Comparison of ENCODE assay signal across 19 cellular contexts in genomic region chrX:1126738-1127137, GRCh38.
"Had no signal": no experiment of that assay in that cellular context is flagged by ENCODE, and none has a peak within 500 bp of the region (broad histone marks: within the 10 kb centered on the region; RNA-seq: fewer than 3 reads in every experiment).

No MANE protein-coding gene starts in this region.

- H3K36me3 ChIP-seq: colonic mucosa, heart left ventricle, neutrophil, ovary, prostate gland, right lobe of liver, tibial nerve had no signal

- H3K4me1 Mint-ChIP-seq: naive thymus-derived CD4-positive, alpha-beta T cell; stimulated activated naive CD8-positive, alpha-beta T cell treated with anti-CD3 and anti-CD28 coated beads, Interleukin-15, amount 100 ng/mL, for 72 hours had no signal

- H3K4me1 ChIP-seq: colonic mucosa, heart left ventricle, prostate gland, right lobe of liver, testis had no signal

- H3K9me3 ChIP-seq: colonic mucosa, neutrophil, ovary, prostate gland, right lobe of liver, testis had no signal

- H3K27ac Mint-ChIP-seq: naive thymus-derived CD4-positive, alpha-beta T cell; nephron progenitor cell; stimulated activated naive B cell treated with anti-CD40 and anti-IgM and Interleukin-4, amounts not matched to agents 10 μg/mL and 1 μg/mL and 100 μg/mL, for 72 hours; stimulated activated naive CD8-positive, alpha-beta T cell treated with anti-CD3 and anti-CD28 coated beads, Interleukin-15, amount 100 ng/mL, for 72 hours had no signal

- H3K36me3 Mint-ChIP-seq: naive thymus-derived CD4-positive, alpha-beta T cell; stimulated activated naive B cell treated with anti-CD40 and anti-IgM and Interleukin-4, amounts not matched to agents 10 μg/mL and 1 μg/mL and 100 μg/mL, for 72 hours had no signal

- ATAC-seq: heart left ventricle; naive thymus-derived CD4-positive, alpha-beta T cell; right lobe of liver; stimulated activated naive B cell treated with anti-CD40 and anti-IgM and Interleukin-4, amounts not matched to agents 10 μg/mL and 1 μg/mL and 100 μg/mL, for 72 hours; stimulated activated naive CD8-positive, alpha-beta T cell treated with anti-CD3 and anti-CD28 coated beads, Interleukin-15, amount 100 ng/mL, for 72 hours had no signal

- H3K4me3 ChIP-seq: colonic mucosa, heart left ventricle, ovary, prostate gland, right lobe of liver, testis, tibial nerve had no signal

- H3K27me3 ChIP-seq: colonic mucosa, ovary, right lobe of liver, testis had no signal

- DNase-seq: colonic mucosa; dermis blood vessel endothelial cell; foreskin melanocyte; hippocampal formation; kidney glomerular epithelial cell; mesendoderm; naive thymus-derived CD4-positive, alpha-beta T cell; nephron progenitor cell; ovary; right lobe of liver; stimulated activated CD4-positive, alpha-beta T cell treated with anti-CD3 and anti-CD28 coated beads, Interleukin-2, amount 100 ng/mL, for 24 hours; stimulated activated CD4-positive, alpha-beta T cell treated with anti-CD3 and anti-CD28 coated beads, Interleukin-4, amount 100 ng/mL, for 4 hours; stimulated activated naive B cell treated with anti-CD40 and anti-IgM and Interleukin-4, amounts not matched to agents 10 μg/mL and 1 μg/mL and 100 μg/mL, for 72 hours; stimulated activated naive CD8-positive, alpha-beta T cell treated with anti-CD3 and anti-CD28 coated beads, Interleukin-15, amount 100 ng/mL, for 72 hours; testis had no signal

- H3K4me3 Mint-ChIP-seq: naive thymus-derived CD4-positive, alpha-beta T cell; nephron progenitor cell; stimulated activated naive B cell treated with anti-CD40 and anti-IgM and Interleukin-4, amounts not matched to agents 10 μg/mL and 1 μg/mL and 100 μg/mL, for 72 hours; stimulated activated naive CD8-positive, alpha-beta T cell treated with anti-CD3 and anti-CD28 coated beads, Interleukin-15, amount 100 ng/mL, for 72 hours had no signal

- H3K9me3 Mint-ChIP-seq: nephron progenitor cell; stimulated activated naive B cell treated with anti-CD40 and anti-IgM and Interleukin-4, amounts not matched to agents 10 μg/mL and 1 μg/mL and 100 μg/mL, for 72 hours; stimulated activated naive CD8-positive, alpha-beta T cell treated with anti-CD3 and anti-CD28 coated beads, Interleukin-15, amount 100 ng/mL, for 72 hours had no signal

- H3K27ac ChIP-seq: colonic mucosa, heart left ventricle, neutrophil, ovary, prostate gland, right lobe of liver, testis, tibial nerve had no signal
